Comparison of ENCODE assay signal across 1 cellular context in genomic region chr2:73177645-73178255, GRCh38.
TF ChIP-seq lines count a peak whose summit lies in the region.

No MANE protein-coding gene starts in this region.

TF ChIP-seq in GM12878, 131 proteins besides CTCF, POLR2A, EP300 and RAD21:
- TF ChIP-seq DPF2 (IDR thresholded peaks at IDR 0.05) (0 out of 2 replicates have a peak, but pooled peaks have one; percentile 13), STAT1 (conservative IDR thresholded peaks at IDR 0.05) (0 out of 2 replicates have a peak, but pooled peaks have one; percentile 14), E4F1 (IDR thresholded peaks at IDR 0.05; ENCODE audit: borderline replicate concordance, partially characterized antibody) (no peak), IKZF1 (conservative IDR thresholded peaks at IDR 0.05) (0 out of 2 replicates have a peak, but pooled peaks have one; percentile 5)
